8 cellular contexts compared by ENCODE assay signal in genomic region chr13:48411281-48412099, GRCh38. TPM values are rescaled to one million over a fixed set of nuclear protein-coding genes. Genes with fewer than 3 reads are reported as not detected.
A peak's percentile ranks its signal among the peaks of the same experiment; 100 is the strongest.
DNase-seq lines count a peak whose midpoint lies in the region; ATAC-seq and TF ChIP-seq lines count a peak whose summit lies in the region.

No MANE protein-coding gene starts in this region.

- H3K4me3 Mint-ChIP-seq in activated naive CD4-positive, alpha-beta T cell treated with anti-CD3 and anti-CD28 coated beads, Interleukin-2, amount 10 ng/mL, durations not matched to agents 7 days and 5 days: peak overlapping the region; percentile 98

- no peaks in the 10 kb centered on the region for H3K27me3 Mint-ChIP-seq in activated naive CD4-positive, alpha-beta T cell treated with anti-CD3 and anti-CD28 coated beads, Interleukin-2, amount 10 ng/mL, durations not matched to agents 7 days and 5 days

- TF ChIP-seq POLR2A in erythroblast (IDR thresholded peaks at IDR 0.05; ENCODE audit: low read length): no peak

- CTCF ChIA-PET in activated naive CD4-positive, alpha-beta T cell treated with anti-CD3 and anti-CD28 coated beads, Interleukin-2, amount 10 ng/mL, durations not matched to agents 7 days and 5 days (lab: Charles Lee): interaction anchor here (1.6 kb wide), 1 partner anchor 9 kb away, joined by 6 read pairs; no protein-coding TSS in a partner anchor

- H3K9me2 ChIP-seq in hepatocyte (replicated peaks; ENCODE audit: insufficient read depth): no peaks in the 10 kb centered on the region

- H4K20me1 ChIP-seq in hepatocyte (ENCODE audit: insufficient read depth, poor library complexity, severe bottlenecking): no peaks in the 10 kb centered on the region

- H3K4me1 ChIP-seq in hepatocyte (ENCODE audit: insufficient read depth) (no peaks in the 10 kb centered on the region), skeletal muscle tissue (ENCODE audit: control insufficient read depth in 3 of 3, insufficient read depth in 3 of 3, low read length in 3 of 3) (peaks cover 0 to 3% (median 0%) of the 10 kb centered on the region in 3 donors)

- H3K9me3 ChIP-seq in hepatocyte (ENCODE audit: low read depth) (no peaks in the 10 kb centered on the region), skeletal muscle tissue (ENCODE audit: control insufficient read depth in 3 of 3, low read length in 3 of 3) (no peaks in the 10 kb centered on the region)

- H3K9me3 Mint-ChIP-seq in activated naive CD4-positive, alpha-beta T cell treated with anti-CD3 and anti-CD28 coated beads, Interleukin-2, amount 10 ng/mL, durations not matched to agents 7 days and 5 days: peaks cover 4% of the 10 kb centered on the region

- H3K4me3 ChIP-seq in hepatocyte: peak overlapping the region; percentile 47
- H3K4me3 ChIP-seq in skeletal muscle tissue (ENCODE audit: low read length in 3 of 3): peak overlapping the region; percentile 45 to 85 (median 66)

- peaks cover 50% of the 10 kb centered on the region for H3K4me1 Mint-ChIP-seq in activated naive CD4-positive, alpha-beta T cell treated with anti-CD3 and anti-CD28 coated beads, Interleukin-2, amount 10 ng/mL, durations not matched to agents 7 days and 5 days

- ATAC-seq in HG02678 (IDR thresholded peaks at IDR 0.05; ENCODE audit: unreplicated experiment) (peak; percentile 54), HG03439 (IDR thresholded peaks at IDR 0.05; ENCODE audit: unreplicated experiment) (no peak)

- H3K36me3 ChIP-seq in hepatocyte (replicated peaks; ENCODE audit: insufficient read depth, low read depth) (no peaks in the 10 kb centered on the region), skeletal muscle tissue (ENCODE audit: control insufficient read depth in 3 of 3, insufficient read depth in 3 of 3, low read length in 3 of 3) (peaks cover 0 to 7% (median 0%) of the 10 kb centered on the region in 3 donors)

- H3K9ac ChIP-seq in skeletal muscle tissue (ENCODE audit: low read depth in 1 of 3, low read length in 3 of 3): peak overlapping the region; percentile 10 to 80 (median 48)

- peak; percentile 53 for DNase-seq in activated naive CD4-positive, alpha-beta T cell treated with anti-CD3 and anti-CD28 coated beads, Interleukin-2, amount 10 ng/mL, durations not matched to agents 7 days and 5 days
- DNase-seq in hepatocyte (ENCODE audit: low spot score) (peak; percentile 7), NCI-H2227 (lab: John Stamatoyannopoulos, UW; ENCODE audit: unreplicated experiment) (no peak), erythroblast (lab: John Stamatoyannopoulos, UW) (no peak), H4 (ENCODE audit: low spot score) (no peak)

- H3K27ac ChIP-seq in hepatocyte (peak overlapping the region; percentile 87), skeletal muscle tissue (ENCODE audit: low read depth, low read length) (peak overlapping the region; percentile 85)

- peak overlapping the region; percentile 99 for H3K27ac Mint-ChIP-seq in activated naive CD4-positive, alpha-beta T cell treated with anti-CD3 and anti-CD28 coated beads, Interleukin-2, amount 10 ng/mL, durations not matched to agents 7 days and 5 days

- H3K79me2 ChIP-seq in hepatocyte: peaks cover 47% of the 10 kb centered on the region

- H3K36me3 Mint-ChIP-seq in activated naive CD4-positive, alpha-beta T cell treated with anti-CD3 and anti-CD28 coated beads, Interleukin-2, amount 10 ng/mL, durations not matched to agents 7 days and 5 days: peaks cover 64% of the 10 kb centered on the region

- peak overlapping the region; percentile 18 for H2AFZ ChIP-seq in hepatocyte

- peak overlapping the region; percentile 78 for H3K4me2 ChIP-seq in hepatocyte

- H3K27me3 ChIP-seq in hepatocyte (no peaks in the 10 kb centered on the region), skeletal muscle tissue (ENCODE audit: control insufficient read depth in 3 of 3, insufficient read depth in 3 of 3, low read length in 3 of 3) (no peaks in the 10 kb centered on the region)

- 3% methylated on average over 7 of the region's 7 CpGs for WGBS in hepatocyte (ENCODE audit: low lambda C conversion rate, missing lambda C conversion rate)

- TF ChIP-seq CTCF in hepatocyte (IDR thresholded peaks at IDR 0.05; ENCODE audit: poor library complexity): no peak

RNA-seq across cellular contexts. Expression of gene LPAR6, which starts 1.4 kb away (rescaled TPM):
- total RNA-seq in hepatocyte: 22.8 and 25.4 TPM in 2 replicates
- 7.2 and 8.2 TPM in 2 replicates for polyA plus RNA-seq in hepatocyte
- 22.4 TPM for total RNA-seq in skeletal muscle tissue
- total RNA-seq in H4 (2014; rRNA removed; shearing (Covaris generic)): 3.7 and 8.9 TPM in 2 replicates

Comparison
In these comparisons a context has a peak if more than half of its experiments do, and no peak if none do; other contexts are left out.
1. DNase-seq: peak in activated naive CD4-positive, alpha-beta T cell treated with anti-CD3 and anti-CD28 coated beads, Interleukin-2, amount 10 ng/mL, durations not matched to agents 7 days and 5 days (single experiment) and hepatocyte (single experiment); none in NCI-H2227 (single experiment), erythroblast (0 of 2) and H4 (single experiment).